17 cellular contexts compared by ENCODE assay signal in genomic region chr7:29464693-29465092, GRCh38.
DNase-seq lines count a peak whose midpoint lies in the region; ATAC-seq and TF ChIP-seq lines count a peak whose summit lies in the region.
"Had no signal": no experiment of that assay in that cellular context is flagged by ENCODE, and none has a peak within 500 bp of the region (broad histone marks: within the 10 kb centered on the region; RNA-seq: fewer than 3 reads in every experiment).

No MANE protein-coding gene starts in this region.

- H3K27ac ChIP-seq in mucosa of rectum (ENCODE audit: low read depth in 2 of 2, low read length in 2 of 2) (peak overlapping the region; percentile 45 to 71), upper lobe of right lung (no peak overlapping the region)
- H3K27ac ChIP-seq: BLaER1 treated with 17β-estradiol and CSF1 and Interleukin-3, amounts not matched to agents 10 nM and 100 nM had no signal

- no peak overlapping the region for H3K9ac ChIP-seq in mucosa of rectum (ENCODE audit: low read depth in 1 of 2, low read length in 2 of 2)
- H3K9ac ChIP-seq: BLaER1 treated with 17β-estradiol and CSF1 and Interleukin-3, amounts not matched to agents 10 nM and 100 nM had no signal

- no peaks in the 10 kb centered on the region for H3K9me3 Mint-ChIP-seq in activated naive CD8-positive, alpha-beta T cell treated with anti-CD3 and anti-CD28 coated beads, Interleukin-2, amount 50 U/mL, for 24 hours
- H3K9me3 Mint-ChIP-seq: CD8-positive, alpha-beta T cell; HFFc6 had no signal

- in situ Hi-C loops in G401 (cut with HindIII; ENCODE audit: low sequenced_read_pairs) = no loop called here

- H3K4me1 ChIP-seq in mucosa of rectum (ENCODE audit: control insufficient read depth in 2 of 2, insufficient read depth in 2 of 2, low read length in 2 of 2) (peaks cover 38 to 52% of the 10 kb centered on the region in 2 donors), upper lobe of right lung (no peaks in the 10 kb centered on the region)

- H3K27me3 ChIP-seq in mucosa of rectum (ENCODE audit: control insufficient read depth in 2 of 2, insufficient read depth in 2 of 2, low read length in 2 of 2) (no peaks in the 10 kb centered on the region), upper lobe of right lung (no peaks in the 10 kb centered on the region)
- H3K27me3 ChIP-seq: BLaER1 treated with 17β-estradiol and CSF1 and Interleukin-3, amounts not matched to agents 10 nM and 100 nM had no signal

- peak; percentile 79 for DNase-seq in D341Med (ENCODE audit: low spot score)
- DNase-seq in G401 (ENCODE audit: low spot score) = peak; percentile 51
- DNase-seq in NCI-H82 treated with DMSO at 0.1 percent for 48 hours (lab: John Stamatoyannopoulos, UW; ENCODE audit: unreplicated experiment) = peak; percentile 80
- DNase-seq in activated naive CD8-positive, alpha-beta T cell treated with anti-CD3 and anti-CD28 coated beads, Interleukin-2, amount 50 U/mL, for 24 hours = no peak
- no peak for DNase-seq in NCI-H1105 treated with DMSO at 0.1 percent for 48 hours (lab: John Stamatoyannopoulos, UW)
- DNase-seq in upper lobe of right lung = no peak
- DNase-seq: Calu3; CD8-positive, alpha-beta T cell; DMS79 treated with DMSO at 0.1 percent for 48 hours; GOT3; H7; HFFc6 had no signal

- no peak for ATAC-seq in activated naive CD8-positive, alpha-beta T cell treated with anti-CD3 and anti-CD28 coated beads, Interleukin-2, amount 50 U/mL, for 24 hours
- ATAC-seq in upper lobe of right lung = no peak
- ATAC-seq: CD8-positive, alpha-beta T cell; GM12878; HCT116 had no signal

- no peaks in the 10 kb centered on the region for H3K36me3 Mint-ChIP-seq in activated naive CD8-positive, alpha-beta T cell treated with anti-CD3 and anti-CD28 coated beads, Interleukin-2, amount 50 U/mL, for 24 hours (ENCODE audit: low read depth)
- H3K36me3 Mint-ChIP-seq: CD8-positive, alpha-beta T cell had no signal

- H3K4me3 ChIP-seq in mucosa of rectum (ENCODE audit: low read length in 2 of 2) = no peak overlapping the region
- H3K4me3 ChIP-seq in upper lobe of right lung = no peak overlapping the region
- H3K4me3 ChIP-seq: BLaER1 treated with 17β-estradiol and CSF1 and Interleukin-3, amounts not matched to agents 10 nM and 100 nM; GM12878 had no signal

- no peak overlapping the region for H3K27ac Mint-ChIP-seq in activated naive CD8-positive, alpha-beta T cell treated with anti-CD3 and anti-CD28 coated beads, Interleukin-2, amount 50 U/mL, for 24 hours
- H3K27ac Mint-ChIP-seq: B cell; CD8-positive, alpha-beta T cell; HFFc6 had no signal

- intact Hi-C loops in upper lobe of right lung (cut with DNase I) = no loop called here

- no peak for TF ChIP-seq CTCF in upper lobe of right lung (IDR thresholded peaks at IDR 0.05)

- H3K9me3 ChIP-seq in mucosa of rectum (ENCODE audit: control insufficient read depth in 2 of 2, low read length in 2 of 2) (no peaks in the 10 kb centered on the region), upper lobe of right lung (no peaks in the 10 kb centered on the region)
- H3K9me3 ChIP-seq: BLaER1 treated with 17β-estradiol and CSF1 and Interleukin-3, amounts not matched to agents 10 nM and 100 nM had no signal

- H3K27me3 Mint-ChIP-seq in activated naive CD8-positive, alpha-beta T cell treated with anti-CD3 and anti-CD28 coated beads, Interleukin-2, amount 50 U/mL, for 24 hours = no peaks in the 10 kb centered on the region
- H3K27me3 Mint-ChIP-seq: B cell had no signal

- H3K4me3 Mint-ChIP-seq in activated naive CD8-positive, alpha-beta T cell treated with anti-CD3 and anti-CD28 coated beads, Interleukin-2, amount 50 U/mL, for 24 hours = no peak overlapping the region
- H3K4me3 Mint-ChIP-seq: B cell; CD8-positive, alpha-beta T cell; HFFc6 had no signal

- H3K4me1 Mint-ChIP-seq in activated naive CD8-positive, alpha-beta T cell treated with anti-CD3 and anti-CD28 coated beads, Interleukin-2, amount 50 U/mL, for 24 hours = no peaks in the 10 kb centered on the region
- H3K4me1 Mint-ChIP-seq: B cell had no signal

- H3K36me3 ChIP-seq in mucosa of rectum (ENCODE audit: control insufficient read depth in 2 of 2, insufficient read depth in 2 of 2, low read length in 2 of 2) (no peaks in the 10 kb centered on the region), upper lobe of right lung (no peaks in the 10 kb centered on the region)
- H3K36me3 ChIP-seq: BLaER1 treated with 17β-estradiol and CSF1 and Interleukin-3, amounts not matched to agents 10 nM and 100 nM had no signal

Comparison
In these comparisons a context has a peak if more than half of its experiments do, and no peak if none do; other contexts are left out.
1. DNase-seq: peak in D341Med (single experiment), G401 (single experiment) and NCI-H82 treated with DMSO at 0.1 percent for 48 hours (single experiment); none in activated naive CD8-positive, alpha-beta T cell treated with anti-CD3 and anti-CD28 coated beads, Interleukin-2, amount 50 U/mL, for 24 hours (single experiment), NCI-H1105 treated with DMSO at 0.1 percent for 48 hours (single experiment) and upper lobe of right lung (single experiment).